ENCODE assay signal across 22 cellular contexts in genomic region chr1:45822644-45823043, GRCh38. TPM values are rescaled to one million over a fixed set of nuclear protein-coding genes. Genes with fewer than 3 reads are reported as not detected.
A peak's percentile ranks its signal among the peaks of the same experiment; 100 is the strongest.
DNase-seq lines count a peak whose midpoint lies in the region; ATAC-seq and TF ChIP-seq lines count a peak whose summit lies in the region.
"Had no signal": no experiment of that assay in that cellular context is flagged by ENCODE, and none has a peak within 500 bp of the region (broad histone marks: within the 10 kb centered on the region; RNA-seq: fewer than 3 reads in every experiment).

No MANE protein-coding gene starts in this region.

- peaks cover 45% of the 10 kb centered on the region for H3K79me2 ChIP-seq in DND-41 (ENCODE audit: insufficient read depth, low read length)

- H3K9ac ChIP-seq in DND-41 (ENCODE audit: low read depth, low read length) = no peak overlapping the region

- TF ChIP-seq CTCF in DND-41 (IDR thresholded peaks at IDR 0.05; ENCODE audit: borderline replicate concordance, extremely low read depth, low read length, poor library complexity, severe bottlenecking) = no peak
- no peak for TF ChIP-seq CTCF in WTC11 (IDR thresholded peaks at IDR 0.05)

- peaks cover 19% of the 10 kb centered on the region for H3K36me3 ChIP-seq in DND-41 (ENCODE audit: insufficient read depth, low read length)

- H3K27ac Mint-ChIP-seq in WTC11 = peak overlapping the region; percentile 8
- H3K27ac Mint-ChIP-seq: CD8-positive, alpha-beta T cell had no signal

- no peaks in the 10 kb centered on the region for H3K27me3 ChIP-seq in DND-41 (ENCODE audit: insufficient read depth, low read length, poor library complexity)

- CTCF ChIA-PET in WTC11 (lab: Charles Lee) = no interaction called here

- POLR2A ChIA-PET in WTC11 (lab: Charles Lee) = no interaction called here

- H3K4me1 ChIP-seq in DND-41 (ENCODE audit: insufficient read depth, low read length) = no peaks in the 10 kb centered on the region

- no peak for ATAC-seq in DND-41 (ENCODE audit: insufficient read depth, low read depth)
- ATAC-seq in WTC11 = no peak
- ATAC-seq: CD8-positive, alpha-beta T cell; K562 had no signal

- H4K20me1 ChIP-seq in DND-41 (ENCODE audit: insufficient read depth, low read length) = no peaks in the 10 kb centered on the region

- no peak overlapping the region for H2AFZ ChIP-seq in DND-41 (ENCODE audit: low read depth, low read length)

- H3K27ac ChIP-seq in DND-41 (ENCODE audit: low read length) = 0 out of 2 replicates have a peak overlapping the region, but pooled peaks have one; percentile 14

- no peak overlapping the region for H3K4me2 ChIP-seq in DND-41 (ENCODE audit: insufficient read depth, low read length)

- H3K4me3 ChIP-seq in DND-41 (ENCODE audit: low read depth in 1 of 2, low read length in 2 of 2) = no peak overlapping the region
- H3K4me3 ChIP-seq: K562 had no signal

- DNase-seq in DND-41 (no peak), HT-29 (ENCODE audit: low spot score) (peak; percentile 34), WTC11 (ENCODE audit: low spot score) (no peak), mucosa of gallbladder (ENCODE audit: low spot score) (peak; percentile 51), AG08395 (ENCODE audit: low spot score) (no peak), T-helper 9 cell (no peak), HuH-7.5 (ENCODE audit: low spot score) (no peak)
- DNase-seq: ACHN; C1 segment of cervical spinal cord; CD8-positive, alpha-beta T cell; EL; GF-D8; MM.1S; NCI-H1048; NCI-H1436; NCI-H187 treated with DMSO at 0.1 percent for 48 hours; NCI-H2107; NCI-H446 treated with DMSO at 0.1 percent for 48 hours; NCI-H526 treated with DMSO at 0.1 percent for 48 hours; Right ventricle myocardium superior; SW 1271 had no signal

- no peaks in the 10 kb centered on the region for H3K9me3 Mint-ChIP-seq in WTC11
- H3K9me3 Mint-ChIP-seq: CD8-positive, alpha-beta T cell had no signal

- no peaks in the 10 kb centered on the region for H3K27me3 Mint-ChIP-seq in WTC11 (ENCODE audit: low read depth)

- no peaks in the 10 kb centered on the region for H3K4me1 Mint-ChIP-seq in WTC11

- no peaks in the 10 kb centered on the region for H3K9me3 ChIP-seq in DND-41 (ENCODE audit: insufficient read depth, low read length, severe bottlenecking)

- H3K4me3 Mint-ChIP-seq in WTC11 = no peak overlapping the region
- H3K4me3 Mint-ChIP-seq: CD8-positive, alpha-beta T cell had no signal

- H3K36me3 Mint-ChIP-seq in WTC11 = peaks cover 28% of the 10 kb centered on the region

TF ChIP-seq in WTC11, 78 proteins besides CTCF, POLR2A, EP300 and RAD21:
- TF ChIP-seq JUN (CRISPR knock-in tag; IDR thresholded peaks at IDR 0.05) = no peak
- no peak for TF ChIP-seq GRHL2 (CRISPR knock-in tag; IDR thresholded peaks at IDR 0.05; ENCODE audit: insufficient replicate concordance, severe bottlenecking)
- TF ChIP-seq SOX15 (CRISPR knock-in tag; IDR thresholded peaks at IDR 0.05) = no peak
- TF ChIP-seq ZNF512 (CRISPR knock-in tag; IDR thresholded peaks at IDR 0.05; ENCODE audit: borderline replicate concordance) = no peak
- TF ChIP-seq FOXK1 (CRISPR knock-in tag; IDR thresholded peaks at IDR 0.05) = no peak
- TF ChIP-seq GABPB1 (CRISPR knock-in tag; IDR thresholded peaks at IDR 0.05) = no peak
- no peak for TF ChIP-seq OVOL2 (CRISPR knock-in tag; IDR thresholded peaks at IDR 0.05; ENCODE audit: borderline replicate concordance)
- no peak for TF ChIP-seq ETV6 (CRISPR knock-in tag; IDR thresholded peaks at IDR 0.05)
- no peak for TF ChIP-seq EMX1 (CRISPR knock-in tag; IDR thresholded peaks at IDR 0.05)
- TF ChIP-seq ZNF532 (CRISPR knock-in tag; IDR thresholded peaks at IDR 0.05; ENCODE audit: borderline replicate concordance) = no peak
- no peak for TF ChIP-seq SMAD3 (CRISPR knock-in tag; IDR thresholded peaks at IDR 0.05; ENCODE audit: borderline replicate concordance)
- TF ChIP-seq SP1 (CRISPR knock-in tag; conservative IDR thresholded peaks at IDR 0.05) = no peak
- TF ChIP-seq TEAD4 (CRISPR knock-in tag; IDR thresholded peaks at IDR 0.05) = no peak
- no peak for TF ChIP-seq ZBTB43 (CRISPR knock-in tag; IDR thresholded peaks at IDR 0.05)
- TF ChIP-seq PREB (CRISPR knock-in tag; IDR thresholded peaks at IDR 0.05; ENCODE audit: borderline replicate concordance) = no peak
- no peak for TF ChIP-seq JAZF1 (CRISPR knock-in tag; IDR thresholded peaks at IDR 0.05)
- TF ChIP-seq MLX (CRISPR knock-in tag; IDR thresholded peaks at IDR 0.05) = no peak
TF ChIP-seq in WTC11: peak in this region for 0.

RNA-seq across cellular contexts. Expression of gene MAST2, which starts 19.2 kb away (rescaled TPM):
- total RNA-seq in HT-29 (2014; rRNA removed; shearing (Covaris generic)) = 25.4 and 27.0 TPM in 2 replicates
- total RNA-seq in WTC11 (2021) (27.8 to 37.2 TPM (median 30.7 TPM) in 3 replicates), mucosa of gallbladder (54.0 TPM)

Comparison
In these comparisons a context has a peak if more than half of its experiments do, and no peak if none do; other contexts are left out.
1. DNase-seq: peak in HT-29 (single experiment) and mucosa of gallbladder (single experiment); none in DND-41 (single experiment), WTC11 (single experiment), AG08395 (single experiment), T-helper 9 cell (single experiment) and HuH-7.5 (single experiment).